ENCODE assay signal across 10 cellular contexts in genomic region chr1:905811-906531, GRCh38. TPM values are rescaled to one million over a fixed set of nuclear protein-coding genes. Genes with fewer than 3 reads are reported as not detected.
DNase-seq lines count a peak whose midpoint lies in the region; ATAC-seq and TF ChIP-seq lines count a peak whose summit lies in the region.
"Had no signal": no experiment of that assay in that cellular context is flagged by ENCODE, and none has a peak within 500 bp of the region (broad histone marks: within the 10 kb centered on the region; RNA-seq: fewer than 3 reads in every experiment).

No MANE protein-coding gene starts in this region.

- TF ChIP-seq CTCF in activated CD8-positive, alpha-beta T cell treated with anti-CD3 and anti-CD28 coated beads for 36 hours (IDR thresholded peaks at IDR 0.05) = no peak
- TF ChIP-seq CTCF in liver (IDR thresholded peaks at IDR 0.05; ENCODE audit: low read depth, low read length, missing input control) = no peak
- no peak for TF ChIP-seq CTCF in upper lobe of left lung (IDR thresholded peaks at IDR 0.05)

- no peak for TF ChIP-seq RAD21 in liver (IDR thresholded peaks at IDR 0.05)

- CTCF ChIA-PET in activated CD8-positive, alpha-beta T cell treated with anti-CD3 and anti-CD28 coated beads for 36 hours (lab: Charles Lee) = interaction anchor here (0.7 to 2.6 kb wide), 7 partner anchors 9 to 128 kb away, joined by 3 to 7 read pairs (median 3); partner anchors contain the start of gene PLEKHN1

- H3K4me1 Mint-ChIP-seq in activated CD8-positive, alpha-beta T cell treated with anti-CD3 and anti-CD28 coated beads for 36 hours (ENCODE audit: low read depth) = peaks cover 9% of the 10 kb centered on the region

- ATAC-seq in activated CD8-positive, alpha-beta T cell treated with anti-CD3 and anti-CD28 coated beads for 36 hours = no peak
- no peak for ATAC-seq in upper lobe of left lung (ENCODE audit: low FRiP score in 2 of 2)
- no peak for ATAC-seq in HG02981 (IDR thresholded peaks at IDR 0.05; ENCODE audit: unreplicated experiment)

- POLR2A ChIA-PET in activated CD8-positive, alpha-beta T cell treated with anti-CD3 and anti-CD28 coated beads for 36 hours (lab: Charles Lee) = interaction anchor here (0.6 to 1.2 kb wide), 5 partner anchors 9 to 484 kb away, joined by 3 to 4 read pairs (median 3); partner anchors contain the start of genes ISG15 and SAMD11

- no peak overlapping the region for H3K27ac ChIP-seq in liver (ENCODE audit: low read depth in 1 of 2, low read length in 2 of 2)
- H3K27ac ChIP-seq in upper lobe of left lung = no peak overlapping the region

- H3K9me3 ChIP-seq in liver (ENCODE audit: control insufficient read depth in 4 of 4, low read length in 3 of 4) = no peaks in the 10 kb centered on the region
- no peaks in the 10 kb centered on the region for H3K9me3 ChIP-seq in upper lobe of left lung

- peaks cover 37% of the 10 kb centered on the region for H3K27me3 Mint-ChIP-seq in activated CD8-positive, alpha-beta T cell treated with anti-CD3 and anti-CD28 coated beads for 36 hours

- H3K4me3 ChIP-seq in liver (ENCODE audit: low read depth in 1 of 3, low read length in 3 of 3) (no peak overlapping the region), upper lobe of left lung (no peak overlapping the region)

- H3K27ac Mint-ChIP-seq in activated CD8-positive, alpha-beta T cell treated with anti-CD3 and anti-CD28 coated beads for 36 hours = no peak overlapping the region

- TF ChIP-seq EP300 in upper lobe of left lung (IDR thresholded peaks at IDR 0.05) = no peak

- H3K27me3 ChIP-seq in liver (ENCODE audit: control insufficient read depth in 4 of 4, insufficient read depth in 4 of 4, low read length in 3 of 4) (peaks cover 0 to 2% (median 0%) of the 10 kb centered on the region in 4 donors), upper lobe of left lung (peaks cover 0 to 30% (median 9%) of the 10 kb centered on the region in 4 donors)

- H3K36me3 Mint-ChIP-seq in activated CD8-positive, alpha-beta T cell treated with anti-CD3 and anti-CD28 coated beads for 36 hours (ENCODE audit: low read depth) = no peaks in the 10 kb centered on the region

- H3K9ac ChIP-seq in liver (ENCODE audit: low read depth in 1 of 2, low read length in 2 of 2) = no peak overlapping the region

- WGBS in liver = 61% methylated on average over 13 of the region's 13 CpGs
- 68% methylated on average over 11 to 13 of the region's 13 CpGs for WGBS in upper lobe of left lung, 2 donors

- peaks cover 0 to 3% (median 2%) of the 10 kb centered on the region in 4 donors for H3K4me1 ChIP-seq in liver (ENCODE audit: control insufficient read depth in 4 of 4, insufficient read depth in 4 of 4, low read length in 3 of 4)
- H3K4me1 ChIP-seq in upper lobe of left lung = peaks cover 27 to 44% (median 32%) of the 10 kb centered on the region in 4 donors

- no peaks in the 10 kb centered on the region for H3K9me3 Mint-ChIP-seq in activated CD8-positive, alpha-beta T cell treated with anti-CD3 and anti-CD28 coated beads for 36 hours

- H3K36me3 ChIP-seq in liver (ENCODE audit: control insufficient read depth in 4 of 4, insufficient read depth in 3 of 4, low read depth in 1 of 4, low read length in 3 of 4) (no peaks in the 10 kb centered on the region), upper lobe of left lung (no peaks in the 10 kb centered on the region)

- no peak for TF ChIP-seq POLR2A in upper lobe of left lung (IDR thresholded peaks at IDR 0.05)

- peak overlapping the region; percentile 56 for H3K4me3 Mint-ChIP-seq in activated CD8-positive, alpha-beta T cell treated with anti-CD3 and anti-CD28 coated beads for 36 hours

- peak; percentile 63 for DNase-seq in activated effector memory CD4-positive, alpha-beta T cell treated with anti-CD3 and anti-CD28 coated beads, Interleukin-2, amount 50 U/mL, for 16 hours
- DNase-seq in activated effector memory CD4-positive, alpha-beta T cell treated with Interleukin-2 at 50 U/mL for 16 hours = no peak
- DNase-seq in activated CD8-positive, alpha-beta T cell treated with anti-CD3 and anti-CD28 coated beads for 36 hours = no peak
- DNase-seq in upper lobe of left lung (peak; percentile 19 to 75), NCI-H526 (lab: John Stamatoyannopoulos, UW) (no peak)
- no peak for DNase-seq in stimulated activated naive CD4-positive, alpha-beta T cell (lab: John Stamatoyannopoulos, UW)
- DNase-seq: C1 segment of cervical spinal cord, hippocampal formation had no signal

- intact Hi-C loops in activated CD8-positive, alpha-beta T cell treated with anti-CD3 and anti-CD28 coated beads for 36 hours (cut with micrococcal nuclease) = no loop called here

TF ChIP-seq in liver, 16 proteins besides CTCF, POLR2A, EP300 and RAD21:
- TF ChIP-seq ATF3 (IDR thresholded peaks at IDR 0.05) = no peak
- peak; percentile 2 for TF ChIP-seq NR2F2 (IDR thresholded peaks at IDR 0.05)
- TF ChIP-seq SP1 (IDR thresholded peaks at IDR 0.05) = no peak
TF ChIP-seq in liver: peak in this region for 1.

RNA-seq across cellular contexts. Expression of gene SAMD11, which starts 17.8 kb away (rescaled TPM):
- not detected for total RNA-seq in activated CD8-positive, alpha-beta T cell treated with anti-CD3 and anti-CD28 coated beads for 36 hours
- total RNA-seq in liver (1 to 10 TPM; 1.2 to 1.3 TPM), upper lobe of left lung (1 to 10 TPM; 1.0 to 9.3 (median 2.4) TPM)
- 1 to 10 TPM in 1 of 2 donors, under 1 TPM in 1; 0.51 to 4.1 TPM for polyA plus RNA-seq in liver

RNA-seq across cellular contexts. Expression of gene NOC2L, which starts 53.1 kb away (rescaled TPM):
- 100 to 1,000 TPM; 138 to 139 TPM for total RNA-seq in activated CD8-positive, alpha-beta T cell treated with anti-CD3 and anti-CD28 coated beads for 36 hours
- total RNA-seq in liver (10 to 100 TPM; 28.7 to 34.5 TPM), upper lobe of left lung (10 to 100 TPM; 28.7 to 66.0 (median 51.0) TPM)
- polyA plus RNA-seq in liver = 10 to 100 TPM; 17.1 to 31.3 TPM

RNA-seq across cellular contexts. Expression of gene KLHL17, which starts 54.4 kb away (rescaled TPM):
- 10 to 100 TPM; 27.8 to 31.2 TPM for total RNA-seq in activated CD8-positive, alpha-beta T cell treated with anti-CD3 and anti-CD28 coated beads for 36 hours
- total RNA-seq in liver (1 to 10 TPM in 1 of 2 donors, under 1 TPM in 1; 0.98 to 5.4 TPM), upper lobe of left lung (10 to 100 TPM in 4 of 6 donors, 1 to 10 TPM in 2; 4.7 to 45.1 (median 16.5) TPM)
- 1 to 10 TPM; 1.2 to 3.0 TPM for polyA plus RNA-seq in liver

Comparison
In these comparisons a context has a peak if more than half of its experiments do, and no peak if none do; other contexts are left out.
1. DNase-seq: peak in activated effector memory CD4-positive, alpha-beta T cell treated with anti-CD3 and anti-CD28 coated beads, Interleukin-2, amount 50 U/mL, for 16 hours (single experiment) and upper lobe of left lung (2 of 2); none in activated effector memory CD4-positive, alpha-beta T cell treated with Interleukin-2 at 50 U/mL for 16 hours (single experiment), activated CD8-positive, alpha-beta T cell treated with anti-CD3 and anti-CD28 coated beads for 36 hours (single experiment), NCI-H526 (0 of 2) and stimulated activated naive CD4-positive, alpha-beta T cell (0 of 6).